26 cellular contexts compared by ENCODE assay signal in the genomic region with DNA sequence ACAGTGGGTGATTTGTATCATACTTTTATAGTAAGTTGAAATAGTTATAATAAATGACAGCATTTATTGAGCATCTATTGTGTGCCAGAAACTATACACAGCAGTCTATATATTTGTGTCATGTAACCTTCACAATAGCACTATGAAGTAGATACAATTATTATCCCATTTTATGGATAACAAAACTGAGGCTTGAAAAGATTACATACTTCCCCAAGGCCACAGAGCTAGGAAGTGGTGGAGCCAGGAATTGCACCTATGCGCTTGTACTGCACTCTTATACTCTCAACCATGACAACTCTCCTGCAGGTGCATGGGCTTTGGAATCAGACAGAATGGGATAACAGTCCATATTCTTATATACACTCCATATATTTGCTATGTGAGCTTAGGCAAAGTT.
"Had no signal": no experiment of that assay in that cellular context is flagged by ENCODE, and none has a peak within 500 bp of the region (broad histone marks: within the 10 kb centered on the region; RNA-seq: fewer than 3 reads in every experiment).

No MANE protein-coding gene starts in this region.

- H3K9me3 ChIP-seq: esophagus squamous epithelium, gastrocnemius medialis, heart right ventricle, left lung, lower lobe of right lung had no signal

- H3K27ac ChIP-seq: coronary artery, dorsolateral prefrontal cortex, epithelial cell of prostate, esophagus squamous epithelium, gastrocnemius medialis, heart right ventricle, left lung, lower lobe of right lung had no signal

- FAIRE-seq: colon, endometrium, islet of Langerhans, keratinocyte had no signal

- H3K4me1 ChIP-seq: esophagus squamous epithelium, gastrocnemius medialis, heart right ventricle, left lung, lower lobe of right lung had no signal

- H3K4me3 ChIP-seq: coronary artery, dorsolateral prefrontal cortex, esophagus squamous epithelium, gastrocnemius medialis, heart right ventricle, left lung, lower lobe of right lung had no signal

- ATAC-seq: esophagus mucosa, gastrocnemius medialis, heart right ventricle, left cardiac atrium, left lung, left ventricle myocardium superior, lower lobe of right lung had no signal

- H3K27me3 ChIP-seq: esophagus squamous epithelium, gastrocnemius medialis, heart right ventricle, left lung had no signal

- H3K36me3 ChIP-seq: esophagus squamous epithelium, gastrocnemius medialis, heart right ventricle, left lung, lower lobe of right lung had no signal

- DNase-seq: dermis blood vessel endothelial cell; dorsolateral prefrontal cortex; effector CD4-positive, alpha-beta T cell; effector memory CD4-positive, alpha-beta T cell; erythroblast; esophagus squamous epithelium; foreskin fibroblast; foreskin melanocyte; gastrocnemius medialis; glutamatergic neuron; head of caudate nucleus; heart right ventricle; hippocampal formation; left cardiac atrium; left lung; left ventricle myocardium superior; lower lobe of right lung; mesendoderm; midbrain had no signal
